Comparison of ENCODE assay signal across 27 cellular contexts in the genomic region with DNA sequence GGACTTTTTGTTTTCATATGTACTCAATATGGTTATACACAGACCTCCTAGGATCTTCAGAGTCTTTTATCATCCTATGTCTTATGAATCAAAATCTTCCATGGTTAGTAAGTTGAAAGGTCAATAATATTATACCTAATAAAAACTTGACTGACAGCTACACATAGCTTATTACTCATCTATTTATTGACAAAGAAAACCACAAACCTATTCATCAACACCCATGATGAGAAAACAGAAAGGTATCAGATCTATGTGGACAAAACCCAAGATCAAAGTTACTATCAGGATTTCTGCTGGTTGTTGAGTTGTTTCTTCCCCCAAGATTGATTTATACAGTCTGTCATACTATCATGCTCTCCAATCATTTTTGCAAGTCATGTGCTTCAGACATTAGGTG.
"Had no signal": no experiment of that assay in that cellular context is flagged by ENCODE, and none has a peak within 500 bp of the region (broad histone marks: within the 10 kb centered on the region; RNA-seq: fewer than 3 reads in every experiment).

No MANE protein-coding gene starts in this region.

- H3K27me3 ChIP-seq: cardiac muscle cell, MG63, Peyer's patch had no signal

- DNase-seq: activated CD4-positive, alpha-beta T cell treated with anti-CD3 and anti-CD28 coated beads for 48 hours; activated CD4-positive, alpha-beta T cell treated with anti-CD3 and anti-CD28 coated beads, Interleukin-2, amount 50 U/mL, for 4 hours; activated CD4-positive, CD25-positive, alpha-beta regulatory T cell treated with anti-CD3 and anti-CD28 coated beads, Interleukin-2, amount 50 U/mL, for 72 hours; activated CD8-positive, alpha-beta memory T cell treated with anti-CD3 and anti-CD28 coated beads, Interleukin-2, amount 50 U/mL, for 48 hours; activated CD8-positive, alpha-beta T cell treated with anti-CD3 and anti-CD28 coated beads, Interleukin-2, amount 10 ng/mL, durations not matched to agents 7 days and 5 days; activated naive CD4-positive, alpha-beta T cell; activated T-cell treated with anti-CD3 and anti-CD28 coated beads, Interleukin-2, amount 50 U/mL, for 1 hour; amygdala; MG63; MV-4-11; NCI-H1092 treated with DMSO at 0.1 percent for 48 hours; NCI-H1417 treated with DMSO at 0.1 percent for 48 hours; NCI-H1694; NCI-H2029; NCI-H2107; NCI-H2171 treated with DMSO at 0.1 percent for 48 hours; NCI-H226; NCI-H510A; NCI-H526 treated with DMSO at 0.1 percent for 48 hours; NCI-H82; OCI-M1; Peyer's patch; SHP77 treated with DMSO at 0.1 percent for 48 hours; T-helper 17 cell; T-helper 9 cell had no signal

- H3K9me3 ChIP-seq: MG63, Peyer's patch had no signal

- H3K36me3 ChIP-seq: cardiac muscle cell, MG63, Peyer's patch had no signal

- H3K4me1 ChIP-seq: Peyer's patch had no signal

- H3K27ac ChIP-seq: cardiac muscle cell, Peyer's patch had no signal

- ATAC-seq: activated CD8-positive, alpha-beta T cell treated with anti-CD3 and anti-CD28 coated beads, Interleukin-2, amount 10 ng/mL, durations not matched to agents 7 days and 5 days; T-helper 17 cell; WTC11 had no signal

- H3K4me3 ChIP-seq: cardiac muscle cell, MG63, Peyer's patch had no signal
